1 cellular context compared by ENCODE assay signal in genomic region chr13:76991796-76992547, GRCh38.
TF ChIP-seq lines count a peak whose summit lies in the region.

CLN5 (plus strand) TSS chr13:76992081; CDS start chr13:76992099, 18 bp downstream.

TF ChIP-seq in GM12878, 131 proteins besides CTCF, POLR2A, EP300 and RAD21 (continued from another document):
- peak; percentile 80; the same call in 2 of the 3 replicates for TF ChIP-seq POU2F2 (IDR thresholded peaks at IDR 0.05; ENCODE audit: borderline replicate concordance, low read depth, low read length)
- peak; percentile 98 for TF ChIP-seq CREB1 (IDR thresholded peaks at IDR 0.05; ENCODE audit: low read depth)
- TF ChIP-seq CHD1 (IDR thresholded peaks at IDR 0.05; ENCODE audit: low read depth, low read length) = no peak; the same call in 1 of the 2 replicates
- TF ChIP-seq SIN3A (IDR thresholded peaks at IDR 0.05; ENCODE audit: low read depth, low read length) = peak; percentile 56; the same call in 1 of the 2 replicates
- TF ChIP-seq ZBED1 (IDR thresholded peaks at IDR 0.05; ENCODE audit: borderline replicate concordance) = 0 out of 2 replicates have a peak, but pooled peaks have one; percentile 32
- no peak for TF ChIP-seq USF2 (IDR thresholded peaks at IDR 0.05; ENCODE audit: borderline replicate concordance, low read depth, low read length)
- TF ChIP-seq HDAC6 (IDR thresholded peaks at IDR 0.05; ENCODE audit: unreplicated experiment) = peak; percentile 48
- peak; percentile 86; the same call in 1 of the 2 replicates for TF ChIP-seq PML (IDR thresholded peaks at IDR 0.05; ENCODE audit: low read length)
- TF ChIP-seq NR2C1 (IDR thresholded peaks at IDR 0.05) = peak; percentile 72
- 0 out of 2 replicates have a peak, but pooled peaks have one; percentile 9 for TF ChIP-seq TCF12 (IDR thresholded peaks at IDR 0.05; ENCODE audit: low read depth, low read length)
- TF ChIP-seq CREM (IDR thresholded peaks at IDR 0.05; ENCODE audit: low read depth) = peak; percentile 98
- no peak for TF ChIP-seq SPI1 (IDR thresholded peaks at IDR 0.05; ENCODE audit: borderline replicate concordance, insufficient read depth, low read depth, low read length)
- TF ChIP-seq ATF3 (IDR thresholded peaks at IDR 0.05; ENCODE audit: borderline replicate concordance, extremely low read depth, low read depth, low read length) = peak; percentile 12; the same call in 1 of the 2 replicates
